In genomic region chr16:30395992-30396560, GRCh38 we compare ENCODE assay signal across 1 cellular context.
TF ChIP-seq lines count a peak whose summit lies in the region.

No MANE protein-coding gene starts in this region.

TF ChIP-seq in liver, 16 proteins besides CTCF, POLR2A, EP300 and RAD21 (continued from another document):
- TF ChIP-seq REST (IDR thresholded peaks at IDR 0.05): no peak
- no peak for TF ChIP-seq FOXA1 (IDR thresholded peaks at IDR 0.05)
- TF ChIP-seq GABPA (IDR thresholded peaks at IDR 0.05 in 1 of 2, conservative IDR thresholded peaks at IDR 0.05 in 1 of 2): no peak
- no peak for TF ChIP-seq RXRA (IDR thresholded peaks at IDR 0.05)
- TF ChIP-seq JUND (IDR thresholded peaks at IDR 0.05): no peak
- TF ChIP-seq NR2F2 (IDR thresholded peaks at IDR 0.05): no peak
- TF ChIP-seq YY1 (IDR thresholded peaks at IDR 0.05): no peak
- no peak for TF ChIP-seq MAX (IDR thresholded peaks at IDR 0.05)
- TF ChIP-seq SP1 (IDR thresholded peaks at IDR 0.05): no peak
- TF ChIP-seq FOXA2 (IDR thresholded peaks at IDR 0.05): no peak
- no peak for TF ChIP-seq ZBTB33 (IDR thresholded peaks at IDR 0.05)
